Comparison of ENCODE assay signal across 8 cellular contexts in the genomic region with DNA sequence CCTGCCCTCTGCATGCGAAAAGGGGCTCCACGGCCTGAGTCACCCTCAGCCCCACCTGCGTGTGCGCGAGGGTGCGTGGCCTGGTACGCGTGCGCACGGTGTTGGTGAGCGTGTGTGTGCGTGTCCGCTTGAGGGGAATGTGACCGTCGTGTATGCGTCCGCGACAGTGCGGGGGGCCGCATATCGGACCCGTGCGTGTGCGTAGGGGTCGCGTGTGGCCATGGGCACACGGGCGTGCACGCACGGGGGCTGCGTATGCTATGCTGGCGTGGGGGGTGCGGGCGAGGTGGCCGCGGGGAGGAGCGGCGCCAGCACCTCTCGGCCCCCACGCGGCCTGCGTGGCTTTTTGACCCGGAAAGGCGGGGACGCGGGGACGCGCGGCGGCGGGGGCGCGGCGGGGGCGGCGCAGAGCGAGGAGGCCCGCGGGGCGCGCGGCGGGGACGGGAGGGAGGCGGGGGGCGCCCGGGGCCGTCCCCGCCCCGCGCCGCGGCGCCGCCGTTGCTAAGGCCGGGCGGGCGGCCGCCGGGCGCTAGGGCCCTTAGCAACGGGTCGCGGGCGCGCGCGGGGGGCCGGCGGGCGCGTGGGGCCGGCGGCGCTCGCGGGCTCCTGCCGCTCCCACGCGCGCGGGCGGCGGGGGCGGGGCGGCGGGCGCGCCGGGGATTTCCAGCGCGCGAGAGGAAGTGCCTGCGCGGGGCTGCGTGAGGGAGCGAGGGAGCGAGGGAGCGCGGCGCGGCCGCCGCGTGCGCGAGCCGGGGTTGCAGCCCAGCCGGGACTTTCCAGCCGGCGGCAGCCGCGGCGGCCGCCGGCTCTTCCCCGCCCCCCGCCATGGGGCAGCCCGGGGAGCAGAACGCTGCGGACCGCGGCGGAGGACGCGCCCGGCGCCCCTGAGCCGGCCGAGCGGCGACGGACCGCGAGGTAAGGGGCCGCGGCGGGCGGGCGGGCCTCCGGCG. TPM values are rescaled to one million over a fixed set of nuclear protein-coding genes. Genes with fewer than 3 reads are reported as not detected.
DNase-seq lines count a peak whose midpoint lies in the region; ATAC-seq and TF ChIP-seq lines count a peak whose summit lies in the region.

A gene with protein sequence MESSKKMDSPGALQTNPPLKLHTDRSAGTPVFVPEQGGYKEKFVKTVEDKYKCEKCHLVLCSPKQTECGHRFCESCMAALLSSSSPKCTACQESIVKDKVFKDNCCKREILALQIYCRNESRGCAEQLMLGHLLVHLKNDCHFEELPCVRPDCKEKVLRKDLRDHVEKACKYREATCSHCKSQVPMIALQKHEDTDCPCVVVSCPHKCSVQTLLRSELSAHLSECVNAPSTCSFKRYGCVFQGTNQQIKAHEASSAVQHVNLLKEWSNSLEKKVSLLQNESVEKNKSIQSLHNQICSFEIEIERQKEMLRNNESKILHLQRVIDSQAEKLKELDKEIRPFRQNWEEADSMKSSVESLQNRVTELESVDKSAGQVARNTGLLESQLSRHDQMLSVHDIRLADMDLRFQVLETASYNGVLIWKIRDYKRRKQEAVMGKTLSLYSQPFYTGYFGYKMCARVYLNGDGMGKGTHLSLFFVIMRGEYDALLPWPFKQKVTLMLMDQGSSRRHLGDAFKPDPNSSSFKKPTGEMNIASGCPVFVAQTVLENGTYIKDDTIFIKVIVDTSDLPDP (plus strand): TSS at position 689 of the 950 bp plus-strand sequence. CDS start 92,753 bp downstream, outside the sequence.

- no peaks in the 10 kb centered on the region for H3K36me3 ChIP-seq in transverse colon

- H3K9me3 ChIP-seq in transverse colon: no peaks in the 10 kb centered on the region

- no peaks in the 10 kb centered on the region for H3K27me3 ChIP-seq in transverse colon

- peak; percentile 68 for DNase-seq in Ammon's horn (ENCODE audit: low spot score)
- DNase-seq in SW480 (ENCODE audit: low spot score): peak; percentile 52
- DNase-seq in activated naive CD8-positive, alpha-beta T cell treated with anti-CD3 and anti-CD28 coated beads, Interleukin-2, amount 50 U/mL, for 16 hours (ENCODE audit: low read depth, low spot score): peak; percentile 56
- DNase-seq in Right ventricle myocardium superior: peak; percentile 82
- peak; percentile 56 for DNase-seq in pons (ENCODE audit: low spot score)
- DNase-seq in transverse colon: peak; percentile 76

- TF ChIP-seq POLR2A in GM19193 (IDR thresholded peaks at IDR 0.05; ENCODE audit: extremely low read depth, insufficient read depth, insufficient read length): peak; percentile 79
- TF ChIP-seq POLR2A in transverse colon (IDR thresholded peaks at IDR 0.05): no peak

- 45% methylated on average over 49 of the region's 163 CpGs; no CpG with 5 or more reads in 1 of the 2 donors for WGBS in transverse colon (ENCODE audit: low coverage in 1 of 2), 2 donors

- TF ChIP-seq CTCF in transverse colon (IDR thresholded peaks at IDR 0.05): no peak

- no peak for TF ChIP-seq EP300 in transverse colon (IDR thresholded peaks at IDR 0.05; ENCODE audit: low read depth)

- in situ Hi-C loops in transverse colon (cut with MboI; ENCODE audit: low pct_ligation_motif_present in 1 of 4, low pct_unique_long_range_greater_than_20kb in 1 of 4, low sequenced_read_pairs in 3 of 4): no loop called here

- H3K27ac ChIP-seq in transverse colon: peak within 1 kb of the TSS; percentile 93 to 97 (median 95)

- ATAC-seq in HG03460 (IDR thresholded peaks at IDR 0.05; ENCODE audit: unreplicated experiment) (peak; percentile 46), Right ventricle myocardium superior (ENCODE audit: poor library complexity) (peak; percentile 68)

- H3K4me3 ChIP-seq in transverse colon: peak within 1 kb of the TSS; percentile 72 to 99 (median 86)

- intact Hi-C loops in Right ventricle myocardium superior (cut with DNase I) (loop anchor here (5.0 kb wide), 1 partner anchor 145 kb away; a partner anchor contains a TSS), transverse colon (cut with DNase I; ENCODE audit: low total_unique reads) (loop anchor here (10.0 kb wide), 1 partner anchor 138 kb away; no protein-coding TSS in a partner anchor)

- H3K4me1 ChIP-seq in transverse colon: peaks cover 0 to 38% (median 13%) of the 10 kb centered on the region in 4 donors

RNA-seq across cellular contexts. Expression of the gene that starts here (rescaled TPM):
- 9.8 TPM for total RNA-seq in Right ventricle myocardium superior
- total RNA-seq in transverse colon: 10 to 100 TPM; 18.7 to 28.9 (median 25.0) TPM

Comparison
In these comparisons a context has a peak if more than half of its experiments do, and no peak if none do; other contexts are left out.
1. Peak in every context shown above with its lines: DNase-seq, ATAC-seq, H3K4me3 ChIP-seq and H3K27ac ChIP-seq.